ENCODE assay signal across 8 cellular contexts in genomic region chr20:20017852-20018245, GRCh38. TPM values are rescaled to one million over a fixed set of nuclear protein-coding genes. Genes with fewer than 3 reads are reported as not detected.
DNase-seq lines count a peak whose midpoint lies in the region; ATAC-seq and TF ChIP-seq lines count a peak whose summit lies in the region.

No MANE protein-coding gene starts in this region.

- no peak for DNase-seq in AG10803 (ENCODE audit: low read depth)
- DNase-seq in NB4 (ENCODE audit: low read depth): peak; percentile 48
- no peak for DNase-seq in choroid plexus epithelial cell (ENCODE audit: low read depth)
- no peak for DNase-seq in NOMO-1 treated with dmso at 0.1 percent for 144 hours (lab: John Stamatoyannopoulos, UW; ENCODE audit: unreplicated experiment)
- no peak for DNase-seq in NCI-H128 (lab: John Stamatoyannopoulos, UW; ENCODE audit: unreplicated experiment)

- 8 to 10% methylated on average over 11 to 15 of the region's 16 CpGs for WGBS in mesodermal cell (ENCODE audit: insufficient coverage in 2 of 2), 2 experiments

- peaks cover 14% of the 10 kb centered on the region for H3K4me1 ChIP-seq in mesodermal cell (ENCODE audit: control insufficient read depth, insufficient read depth, low read length, poor library complexity, severe bottlenecking)

- TF ChIP-seq CTCF in AG10803 (conservative IDR thresholded peaks at IDR 0.05; ENCODE audit: low read length): no peak
- TF ChIP-seq CTCF in NB4 (IDR thresholded peaks at IDR 0.05; ENCODE audit: low read depth, low read length): no peak
- TF ChIP-seq CTCF in choroid plexus epithelial cell (conservative IDR thresholded peaks at IDR 0.05; ENCODE audit: low read depth, low read length): peak; percentile 5

- no peak for TF ChIP-seq POLR2A in NB4 (IDR thresholded peaks at IDR 0.05; ENCODE audit: extremely low read depth, insufficient read length)

- no peak overlapping the region for H3K27ac ChIP-seq in mesodermal cell (ENCODE audit: low read depth, low read length, severe bottlenecking)

- H3K4me3 ChIP-seq in AG10803 (ENCODE audit: low read length): peak overlapping the region; percentile 88
- H3K4me3 ChIP-seq in NB4 (ENCODE audit: low read depth, low read length): peak overlapping the region; percentile 84
- peak overlapping the region; percentile 94 for H3K4me3 ChIP-seq in choroid plexus epithelial cell (ENCODE audit: low read depth, low read length)
- H3K4me3 ChIP-seq in mesodermal cell (ENCODE audit: extremely low read depth, insufficient read depth, low read length, poor library complexity, severe bottlenecking): peak overlapping the region; percentile 88

- peak; percentile 0 for ATAC-seq in GM21447 (IDR thresholded peaks at IDR 0.05; ENCODE audit: unreplicated experiment)
- no peak for ATAC-seq in HG03108 (IDR thresholded peaks at IDR 0.05; ENCODE audit: unreplicated experiment)

- H3K36me3 ChIP-seq in mesodermal cell (ENCODE audit: control insufficient read depth, insufficient read depth, low read length): peaks cover 30% of the 10 kb centered on the region

- no peaks in the 10 kb centered on the region for H3K9me3 ChIP-seq in mesodermal cell (ENCODE audit: control insufficient read depth, low read length)

RNA-seq across cellular contexts. Expression of gene NAA20, which starts 0.7 kb away (rescaled TPM):
- polyA plus RNA-seq in mesodermal cell (2013, experiment 1 of 2): 48.1 TPM
- 54.4 TPM for polyA plus RNA-seq in mesodermal cell (2013, experiment 2 of 2)

RNA-seq across cellular contexts. Expression of gene CRNKL1, which starts 34.4 kb away (rescaled TPM):
- polyA plus RNA-seq in mesodermal cell (2013, experiment 1 of 2): 22.6 TPM
- polyA plus RNA-seq in mesodermal cell (2013, experiment 2 of 2): 25.9 TPM

RNA-seq across cellular contexts. Expression of gene CFAP61, which starts 34.5 kb away (rescaled TPM):
- polyA plus RNA-seq in mesodermal cell (2013, experiment 1 of 2): not detected
- not detected for polyA plus RNA-seq in mesodermal cell (2013, experiment 2 of 2)
